1 cellular context compared by ENCODE assay signal in the genomic region with DNA sequence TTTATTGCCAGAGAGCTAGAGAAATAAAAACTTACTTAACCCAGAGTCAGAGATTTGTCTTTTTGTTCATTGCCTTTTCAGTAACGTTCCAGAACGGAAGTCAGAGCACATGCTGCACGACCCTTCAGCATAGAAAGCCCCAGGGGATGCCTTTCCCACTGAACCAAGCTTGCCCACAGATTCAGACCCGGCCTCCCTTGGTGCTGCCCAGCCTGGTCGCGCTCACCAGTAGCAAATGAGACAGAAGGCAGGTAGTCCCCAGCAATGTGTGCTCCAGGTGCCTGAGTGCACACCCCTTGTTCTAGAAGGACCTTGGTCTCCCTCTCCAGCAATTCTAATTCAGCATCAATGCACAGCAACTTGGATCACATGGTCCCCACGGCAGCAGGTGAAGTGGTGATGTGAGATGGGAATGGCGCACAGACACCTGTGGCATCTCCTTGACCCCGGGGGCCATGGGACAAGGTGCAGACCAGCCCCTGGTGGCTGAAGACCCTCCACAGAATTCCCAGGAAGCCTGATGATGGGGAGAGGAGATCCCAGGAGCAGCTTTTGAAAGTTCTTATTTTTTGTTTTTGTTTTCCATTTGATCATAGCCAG.
TF ChIP-seq lines count a peak whose summit lies in the region.

No MANE protein-coding gene starts in this region.

TF ChIP-seq in HepG2, 621 proteins besides CTCF, POLR2A, EP300 and RAD21 (continued from another document):
- TF ChIP-seq, protein P1, sequence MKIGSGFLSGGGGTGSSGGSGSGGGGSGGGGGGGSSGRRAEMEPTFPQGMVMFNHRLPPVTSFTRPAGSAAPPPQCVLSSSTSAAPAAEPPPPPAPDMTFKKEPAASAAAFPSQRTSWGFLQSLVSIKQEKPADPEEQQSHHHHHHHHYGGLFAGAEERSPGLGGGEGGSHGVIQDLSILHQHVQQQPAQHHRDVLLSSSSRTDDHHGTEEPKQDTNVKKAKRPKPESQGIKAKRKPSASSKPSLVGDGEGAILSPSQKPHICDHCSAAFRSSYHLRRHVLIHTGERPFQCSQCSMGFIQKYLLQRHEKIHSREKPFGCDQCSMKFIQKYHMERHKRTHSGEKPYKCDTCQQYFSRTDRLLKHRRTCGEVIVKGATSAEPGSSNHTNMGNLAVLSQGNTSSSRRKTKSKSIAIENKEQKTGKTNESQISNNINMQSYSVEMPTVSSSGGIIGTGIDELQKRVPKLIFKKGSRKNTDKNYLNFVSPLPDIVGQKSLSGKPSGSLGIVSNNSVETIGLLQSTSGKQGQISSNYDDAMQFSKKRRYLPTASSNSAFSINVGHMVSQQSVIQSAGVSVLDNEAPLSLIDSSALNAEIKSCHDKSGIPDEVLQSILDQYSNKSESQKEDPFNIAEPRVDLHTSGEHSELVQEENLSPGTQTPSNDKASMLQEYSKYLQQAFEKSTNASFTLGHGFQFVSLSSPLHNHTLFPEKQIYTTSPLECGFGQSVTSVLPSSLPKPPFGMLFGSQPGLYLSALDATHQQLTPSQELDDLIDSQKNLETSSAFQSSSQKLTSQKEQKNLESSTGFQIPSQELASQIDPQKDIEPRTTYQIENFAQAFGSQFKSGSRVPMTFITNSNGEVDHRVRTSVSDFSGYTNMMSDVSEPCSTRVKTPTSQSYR (CRISPR knock-in tag; IDR thresholded peaks at IDR 0.05; ENCODE audit: borderline replicate concordance) = no peak
- TF ChIP-seq RBM22 (optimal IDR thresholded peaks at IDR 0.05; ENCODE audit: low read length) = peak; percentile 54
